In genomic region chr1:63281753-63282152, GRCh38 we compare ENCODE assay signal across 9 cellular contexts. TPM values are rescaled to one million over a fixed set of nuclear protein-coding genes. Genes with fewer than 3 reads are reported as not detected.
"Had no signal": no experiment of that assay in that cellular context is flagged by ENCODE, and none has a peak within 500 bp of the region (broad histone marks: within the 10 kb centered on the region; RNA-seq: fewer than 3 reads in every experiment).

No MANE protein-coding gene starts in this region.

- H3K4me3 Mint-ChIP-seq: H9, HFFc6 had no signal

- H3K9me3 ChIP-seq: HAP-1 had no signal

- H3K27ac Mint-ChIP-seq: HFFc6 had no signal

- H3K4me3 ChIP-seq: GM23248, HAP-1 had no signal

- H3K36me3 ChIP-seq: HAP-1 had no signal

- H2AFZ ChIP-seq: GM23248 had no signal

- ATAC-seq: HCT116 had no signal

- H3K27ac ChIP-seq: GM23248 had no signal

- H3K9ac ChIP-seq: GM23248 had no signal

- DNase-seq: GM23248, GOT3, H7, H9, HCEC 1CT, HFFc6 had no signal

- FAIRE-seq: H54 had no signal

RNA-seq across cellular contexts. Expression of gene FOXD3, which starts 40.6 kb away (rescaled TPM):
- total RNA-seq: GM23248, HFFc6 had no signal
- polyA plus RNA-seq: GM23248 had no signal
